ENCODE assay signal across 8 cellular contexts in the genomic region with DNA sequence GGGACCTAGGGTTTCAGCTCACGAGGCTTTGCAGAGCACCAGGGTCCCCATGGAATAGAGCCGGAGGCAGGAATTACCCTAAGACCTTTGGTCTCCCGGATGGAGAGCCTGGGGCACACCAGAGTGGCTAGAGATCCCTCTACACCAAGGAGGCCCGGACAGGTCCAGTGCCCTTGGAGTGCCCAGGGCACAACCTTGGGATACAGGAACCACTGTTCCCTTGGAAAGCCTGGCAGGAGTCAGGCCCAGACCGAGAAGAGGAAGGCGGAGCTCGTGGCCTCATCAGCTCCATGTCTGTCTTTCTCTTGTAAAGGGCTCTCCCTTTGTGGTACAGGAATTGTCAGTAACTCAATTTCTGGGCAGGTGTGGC. TPM values are rescaled to one million over a fixed set of nuclear protein-coding genes. Genes with fewer than 3 reads are reported as not detected.
DNase-seq lines count a peak whose midpoint lies in the region; ATAC-seq, FAIRE-seq and TF ChIP-seq lines count a peak whose summit lies in the region.

No MANE protein-coding gene starts in this region.

- no peak for FAIRE-seq in HTR-8/SVneo (lab: Jason Lieb, UNC)

- H3K9me3 Mint-ChIP-seq in CD4-positive, alpha-beta memory T cell: peaks cover 0 to 1% (median 0%) of the 10 kb centered on the region in 8 donors

- DNase-seq in CD4-positive, alpha-beta memory T cell: no peak
- DNase-seq in RWPE1 (ENCODE audit: low spot score) (no peak), osteoblast (ENCODE audit: insufficient read length, low spot score, missing footprints) (no peak), iPS-NIHi7 (ENCODE audit: extremely low spot score) (no peak), HTR-8/SVneo (ENCODE audit: insufficient read length, low spot score) (no peak)
- DNase-seq in central memory CD4-positive, alpha-beta T cell: no peak
- DNase-seq in stimulated activated CD4-positive, alpha-beta T cell treated with anti-CD3 and anti-CD28 coated beads, Interleukin-4, amount 100 ng/mL, for 24 hours: no peak

- CTCF ChIA-PET in CD4-positive, alpha-beta memory T cell (lab: Charles Lee; ENCODE audit: partially characterized antibody): interaction anchor here (1.0 to 1.6 kb wide), 3 partner anchors 8 to 73 kb away, joined by 3 to 5 read pairs (median 3); no protein-coding TSS in a partner anchor
- CTCF ChIA-PET in RWPE1 (lab: Yijun Ruan, JAX): interaction anchor here (1.1 kb wide), 1 partner anchor 10 kb away, joined by 3 read pairs; no protein-coding TSS in a partner anchor

- peak overlapping the region; percentile 91 for H3K4me2 ChIP-seq in osteoblast (ENCODE audit: insufficient read depth, low read length)

- no peaks in the 10 kb centered on the region for H3K27me3 ChIP-seq in CD4-positive, alpha-beta memory T cell (ENCODE audit: insufficient read depth, low read length)
- H3K27me3 ChIP-seq in osteoblast (ENCODE audit: insufficient read depth, low read length): peaks cover 4% of the 10 kb centered on the region

- H3K4me1 ChIP-seq in CD4-positive, alpha-beta memory T cell (ENCODE audit: insufficient read depth, low read length): peaks cover 40% of the 10 kb centered on the region
- peaks cover 28% of the 10 kb centered on the region for H3K4me1 ChIP-seq in osteoblast (ENCODE audit: insufficient read depth, low read length)

- no peaks in the 10 kb centered on the region for H3K27me3 Mint-ChIP-seq in CD4-positive, alpha-beta memory T cell

- peak; percentile 12 for ATAC-seq in esophagus mucosa

- H4K20me1 ChIP-seq in osteoblast (ENCODE audit: insufficient read depth, low read length): no peaks in the 10 kb centered on the region

- no peaks in the 10 kb centered on the region for H3K36me3 ChIP-seq in CD4-positive, alpha-beta memory T cell (ENCODE audit: insufficient read depth, low read length)
- H3K36me3 ChIP-seq in osteoblast (ENCODE audit: insufficient read depth, low read length): no peaks in the 10 kb centered on the region

- H3K36me3 Mint-ChIP-seq in CD4-positive, alpha-beta memory T cell: no peaks in the 10 kb centered on the region

- peak overlapping the region; percentile 80 for H2AFZ ChIP-seq in osteoblast (ENCODE audit: low read length)

- peak overlapping the region; percentile 51 for H3K27ac ChIP-seq in CD4-positive, alpha-beta memory T cell (ENCODE audit: low read depth, low read length)
- H3K27ac ChIP-seq in RWPE1: peak overlapping the region; percentile 66
- H3K27ac ChIP-seq in osteoblast (ENCODE audit: low read depth, low read length): peak overlapping the region; percentile 69

- peaks cover 14% of the 10 kb centered on the region for H3K79me2 ChIP-seq in osteoblast (ENCODE audit: insufficient read depth, low read length)

- peak overlapping the region in 1 of 2 donors; percentile 69 for H3K4me3 ChIP-seq in CD4-positive, alpha-beta memory T cell (ENCODE audit: low read length in 2 of 2)
- H3K4me3 ChIP-seq in osteoblast (ENCODE audit: insufficient read depth, low read length): peak overlapping the region; percentile 84

- intact Hi-C loops in CD4-positive, alpha-beta memory T cell (cut with micrococcal nuclease): no loop called here

- H3K4me3 Mint-ChIP-seq in CD4-positive, alpha-beta memory T cell: peak overlapping the region; percentile 20 to 86 (median 78)

- TF ChIP-seq CTCF in RWPE1 (conservative IDR thresholded peaks at IDR 0.05; ENCODE audit: low read depth): no peak
- TF ChIP-seq CTCF in osteoblast (IDR thresholded peaks at IDR 0.05; ENCODE audit: extremely low read depth, low read depth, low read length): no peak

- POLR2A ChIA-PET in CD4-positive, alpha-beta memory T cell (lab: Charles Lee; ENCODE audit: partially characterized antibody): interaction anchor here (0.7 kb wide), 2 partner anchors 24 to 50 kb away, joined by 3 read pairs; no protein-coding TSS in a partner anchor
- POLR2A ChIA-PET in RWPE1 (lab: Yijun Ruan, JAX; ENCODE audit: low non-redundant PET): interaction anchor here (1.1 kb wide), 1 partner anchor 50 kb away, joined by 4 read pairs; no protein-coding TSS in a partner anchor

- no peaks in the 10 kb centered on the region for H3K9me3 ChIP-seq in CD4-positive, alpha-beta memory T cell (ENCODE audit: control insufficient read depth in 1 of 2, low read length in 2 of 2)
- H3K9me3 ChIP-seq in osteoblast (ENCODE audit: low read depth, low read length): no peaks in the 10 kb centered on the region

- H3K27ac Mint-ChIP-seq in CD4-positive, alpha-beta memory T cell: peak overlapping the region in 2 of 7 donors; percentile 35 to 93

- H3K4me1 Mint-ChIP-seq in CD4-positive, alpha-beta memory T cell: peaks cover 14 to 33% (median 23%) of the 10 kb centered on the region in 4 donors

RNA-seq across cellular contexts. Expression of gene DBNDD1, which starts 3.8 kb away (rescaled TPM):
- total RNA-seq in CD4-positive, alpha-beta memory T cell: under 1 TPM; 0.61 to 0.73 TPM
- polyA plus RNA-seq in CD4-positive, alpha-beta memory T cell: 1 to 10 TPM; 1.2 to 3.7 TPM
- total RNA-seq in esophagus mucosa (13.9 TPM), osteoblast (0.29 and 1.1 TPM in 2 replicates)

RNA-seq across cellular contexts. Expression of gene PRDM7, which starts 54.1 kb away (rescaled TPM):
- not detected for total RNA-seq in CD4-positive, alpha-beta memory T cell
- not detected for polyA plus RNA-seq in CD4-positive, alpha-beta memory T cell
- total RNA-seq in esophagus mucosa (not detected), osteoblast (not detected in 2 replicates)
